Comparison of ENCODE assay signal across 8 cellular contexts in genomic region chr2:186641807-186642321, GRCh38. TPM values are rescaled to one million over a fixed set of nuclear protein-coding genes. Genes with fewer than 3 reads are reported as not detected.
DNase-seq lines count a peak whose midpoint lies in the region; ATAC-seq and TF ChIP-seq lines count a peak whose summit lies in the region.

No MANE protein-coding gene starts in this region.

- no peaks in the 10 kb centered on the region for H3K9me3 ChIP-seq in DOHH2 (ENCODE audit: control insufficient read depth, insufficient read depth, low read length)
- H3K9me3 ChIP-seq in neural progenitor cell (ENCODE audit: low read depth), result no peaks in the 10 kb centered on the region

- intact Hi-C loops in activated CD4-positive, alpha-beta T cell treated with anti-CD3 and anti-CD28 coated beads, Interleukin-2, amount 10 ng/mL, durations not matched to agents 24 days and 14 days (cut with micrococcal nuclease), result loop anchor here (1.0 to 5.0 kb wide), 4 partner anchors 52 to 945 kb away; partner anchors contain the start of genes ITGAV and ZC3H15

- no peaks in the 10 kb centered on the region for H3K9me3 Mint-ChIP-seq in activated CD4-positive, alpha-beta T cell treated with anti-CD3 and anti-CD28 coated beads, Interleukin-2, amount 10 ng/mL, durations not matched to agents 24 days and 14 days
- H3K9me3 Mint-ChIP-seq in neural progenitor cell, result no peaks in the 10 kb centered on the region

- H3K4me1 ChIP-seq in DOHH2 (ENCODE audit: control insufficient read depth, low read length) (no peaks in the 10 kb centered on the region; the same call in 1 of the 2 replicates), neural progenitor cell (no peaks in the 10 kb centered on the region)

- no peaks in the 10 kb centered on the region for H3K9me2 ChIP-seq in DOHH2 (replicated peaks; ENCODE audit: control insufficient read depth, low read length)

- DNase-seq in NCI-H2196 (lab: John Stamatoyannopoulos, UW; ENCODE audit: unreplicated experiment) (peak; percentile 63), fibroblast of peridontal ligament (ENCODE audit: extremely low read depth) (peak; percentile 84), neural progenitor cell (ENCODE audit: low spot score) (peak; percentile 69), NK-92 (lab: John Stamatoyannopoulos, UW; ENCODE audit: unreplicated experiment) (no peak)
- DNase-seq in activated CD4-positive, alpha-beta T cell treated with anti-CD3 and anti-CD28 coated beads, Interleukin-2, amount 10 ng/mL, durations not matched to agents 24 days and 14 days, result peak; percentile 81

- no peak overlapping the region for H3K27ac Mint-ChIP-seq in activated CD4-positive, alpha-beta T cell treated with anti-CD3 and anti-CD28 coated beads, Interleukin-2, amount 10 ng/mL, durations not matched to agents 24 days and 14 days
- no peak overlapping the region for H3K27ac Mint-ChIP-seq in neural progenitor cell

- no peaks in the 10 kb centered on the region for H3F3A ChIP-seq in DOHH2 (ENCODE audit: control insufficient read depth, insufficient read depth)
- H3F3A ChIP-seq in neural progenitor cell (ENCODE audit: low read depth), result no peaks in the 10 kb centered on the region

- H3K4me1 Mint-ChIP-seq in activated CD4-positive, alpha-beta T cell treated with anti-CD3 and anti-CD28 coated beads, Interleukin-2, amount 10 ng/mL, durations not matched to agents 24 days and 14 days, result peaks cover 24% of the 10 kb centered on the region
- H3K4me1 Mint-ChIP-seq in neural progenitor cell, result no peaks in the 10 kb centered on the region

- H3K79me2 ChIP-seq in DOHH2 (ENCODE audit: control insufficient read depth, low read length) (no peaks in the 10 kb centered on the region), neural progenitor cell (ENCODE audit: low read depth) (no peaks in the 10 kb centered on the region)

- H3K4me2 ChIP-seq in DOHH2 (ENCODE audit: low read length) (no peak overlapping the region), neural progenitor cell (no peak overlapping the region)

- H3K4me3 ChIP-seq in DOHH2 (ENCODE audit: low read length) (no peak overlapping the region), neural progenitor cell (no peak overlapping the region)

- no peaks in the 10 kb centered on the region for H3K27me3 Mint-ChIP-seq in activated CD4-positive, alpha-beta T cell treated with anti-CD3 and anti-CD28 coated beads, Interleukin-2, amount 10 ng/mL, durations not matched to agents 24 days and 14 days
- H3K27me3 Mint-ChIP-seq in neural progenitor cell (ENCODE audit: insufficient read depth, low read depth), result no peaks in the 10 kb centered on the region

- H3K27me3 ChIP-seq in DOHH2 (ENCODE audit: control insufficient read depth, low read length), result no peaks in the 10 kb centered on the region
- H3K27me3 ChIP-seq in neural progenitor cell, result no peaks in the 10 kb centered on the region

- TF ChIP-seq CTCF in DOHH2 (IDR thresholded peaks at IDR 0.05; ENCODE audit: low read depth, low read length, poor library complexity, severe bottlenecking) (peak; percentile 66), neural progenitor cell (IDR thresholded peaks at IDR 0.05) (peak; percentile 80)

- H2AFZ ChIP-seq in neural progenitor cell (replicated peaks), result no peak overlapping the region

- H4K20me1 ChIP-seq in DOHH2 (ENCODE audit: control insufficient read depth, insufficient read depth, low read depth, low read length) (no peaks in the 10 kb centered on the region), neural progenitor cell (ENCODE audit: low read depth) (no peaks in the 10 kb centered on the region)

- H3K9ac ChIP-seq in neural progenitor cell, result no peak overlapping the region

- H3K36me3 Mint-ChIP-seq in activated CD4-positive, alpha-beta T cell treated with anti-CD3 and anti-CD28 coated beads, Interleukin-2, amount 10 ng/mL, durations not matched to agents 24 days and 14 days (ENCODE audit: low read depth), result peaks cover 6% of the 10 kb centered on the region
- H3K36me3 Mint-ChIP-seq in neural progenitor cell, result peaks cover 15% of the 10 kb centered on the region

- ATAC-seq in GM19328 (IDR thresholded peaks at IDR 0.05; ENCODE audit: unreplicated experiment) (peak; percentile 79), HG03139 (IDR thresholded peaks at IDR 0.05; ENCODE audit: unreplicated experiment) (peak; percentile 75)

- no peak overlapping the region for H3K27ac ChIP-seq in DOHH2 (ENCODE audit: low read depth, low read length)
- H3K27ac ChIP-seq in neural progenitor cell, result no peak overlapping the region

- H3K36me3 ChIP-seq in DOHH2 (ENCODE audit: control insufficient read depth, low read length), result peaks cover 13% of the 10 kb centered on the region
- peaks cover 8% of the 10 kb centered on the region for H3K36me3 ChIP-seq in neural progenitor cell

- no peak overlapping the region for H3K4me3 Mint-ChIP-seq in activated CD4-positive, alpha-beta T cell treated with anti-CD3 and anti-CD28 coated beads, Interleukin-2, amount 10 ng/mL, durations not matched to agents 24 days and 14 days
- no peak overlapping the region for H3K4me3 Mint-ChIP-seq in neural progenitor cell

RNA-seq across cellular contexts. Expression of gene FAM171B, which starts 52.0 kb away (rescaled TPM):
- total RNA-seq in activated CD4-positive, alpha-beta T cell treated with anti-CD3 and anti-CD28 coated beads, Interleukin-2, amount 10 ng/mL, durations not matched to agents 24 days and 14 days, result 0.33 and 0.43 TPM in 2 replicates
- 17.2 and 28.4 TPM in 2 replicates for total RNA-seq in neural progenitor cell (ENCODE audit: low replicate concordance)

RNA-seq across cellular contexts. Expression of gene ITGAV, which starts 52.0 kb away (rescaled TPM):
- total RNA-seq in activated CD4-positive, alpha-beta T cell treated with anti-CD3 and anti-CD28 coated beads, Interleukin-2, amount 10 ng/mL, durations not matched to agents 24 days and 14 days, result 6.9 and 8.1 TPM in 2 replicates
- total RNA-seq in neural progenitor cell (ENCODE audit: low replicate concordance), result 58.7 and 72.8 TPM in 2 replicates

Comparison
In these comparisons a context has a peak if more than half of its experiments do, and no peak if none do; other contexts are left out.
1. RNA of gene FAM171B, which starts 52.0 kb away (total RNA-seq): 17.2 to 28.4 TPM in neural progenitor cell; 0.33 to 0.43 TPM in activated CD4-positive, alpha-beta T cell treated with anti-CD3 and anti-CD28 coated beads, Interleukin-2, amount 10 ng/mL, durations not matched to agents 24 days and 14 days; every median in the first group is over 10 times any median in the second.